In genomic region chr10:34830527-34830926, GRCh38 we compare ENCODE assay signal across 1 cellular context.
TF ChIP-seq lines count a peak whose summit lies in the region.

No MANE protein-coding gene starts in this region.

TF ChIP-seq in GM23338, 12 proteins besides CTCF, POLR2A, EP300 and RAD21 (continued from another document):
- TF ChIP-seq REST (IDR thresholded peaks at IDR 0.05; ENCODE audit: unreplicated experiment) (no peak), STAT1 (IDR thresholded peaks at IDR 0.05; ENCODE audit: unreplicated experiment) (no peak), POLR2AphosphoS5 (IDR thresholded peaks at IDR 0.05; ENCODE audit: low read depth) (no peak), CREB1 (CRISPR knock-in tag; IDR thresholded peaks at IDR 0.05; ENCODE audit: low read depth) (no peak), JUNB (IDR thresholded peaks at IDR 0.05; ENCODE audit: unreplicated experiment) (no peak), EZH2 (IDR thresholded peaks at IDR 0.05; ENCODE audit: low read depth, unreplicated experiment) (no peak), ZNF462 (CRISPR knock-in tag; IDR thresholded peaks at IDR 0.05) (no peak), NANOG (IDR thresholded peaks at IDR 0.05; ENCODE audit: borderline replicate concordance) (no peak), ZNF331 (CRISPR knock-in tag; IDR thresholded peaks at IDR 0.05; ENCODE audit: low read depth) (no peak)
